In genomic region chr17:10646393-10646990, GRCh38 we compare ENCODE assay signal across 8 cellular contexts. TPM values are rescaled to one million over a fixed set of nuclear protein-coding genes. Genes with fewer than 3 reads are reported as not detected.
DNase-seq lines count a peak whose midpoint lies in the region; ATAC-seq and TF ChIP-seq lines count a peak whose summit lies in the region.

No MANE protein-coding gene starts in this region.

- H3K9me3 ChIP-seq in SJCRH30 (replicated peaks) (no peaks in the 10 kb centered on the region), upper lobe of left lung (no peaks in the 10 kb centered on the region)

- peak; percentile 57 to 85 (median 78) for TF ChIP-seq CTCF in upper lobe of left lung (IDR thresholded peaks at IDR 0.05)

- in situ Hi-C loops in KBM-7 (cut with MboI; ENCODE audit: low pct_unique_long_range_greater_than_20kb, low sequenced_read_pairs), result loop anchor here (25.0 kb wide), 1 partner anchor 191 kb away; the partner anchor contains the start of gene PIRT

- no peak for TF ChIP-seq POLR2A in upper lobe of left lung (IDR thresholded peaks at IDR 0.05)

- peak; percentile 68 to 83 for ATAC-seq in upper lobe of left lung (ENCODE audit: low FRiP score in 2 of 2)

- 45 to 48% methylated on average over 8 of the region's 8 CpGs for WGBS in upper lobe of left lung, 2 donors

- H3K27me3 ChIP-seq in SJCRH30 (no peaks in the 10 kb centered on the region), upper lobe of left lung (no peaks in the 10 kb centered on the region)

- H3K4me1 ChIP-seq in SJCRH30 (no peaks in the 10 kb centered on the region), upper lobe of left lung (no peaks in the 10 kb centered on the region)

- DNase-seq in NCI-H1417 (lab: John Stamatoyannopoulos, UW) (peak; percentile 7 to 59 (median 9)), NCI-H1417 treated with DMSO at 0.1 percent for 48 hours (lab: John Stamatoyannopoulos, UW) (no peak), KBM-7 (peak; percentile 73), SJCRH30 (peak; percentile 48 to 79), globus pallidus (ENCODE audit: low spot score) (peak; percentile 47), pons (ENCODE audit: low spot score) (peak; percentile 64), upper lobe of left lung (peak in 1 of 2 donors; percentile 67)
- DNase-seq in activated naive CD4-positive, alpha-beta T cell (lab: John Stamatoyannopoulos, UW), result peak; percentile 26 to 70 (median 58)

- H3K4me3 ChIP-seq in SJCRH30 (no peak overlapping the region), upper lobe of left lung (no peak overlapping the region)

- H3K27ac ChIP-seq in SJCRH30 (no peak overlapping the region), upper lobe of left lung (no peak overlapping the region)

- TF ChIP-seq EP300 in upper lobe of left lung (IDR thresholded peaks at IDR 0.05), result no peak

- H3K36me3 ChIP-seq in SJCRH30 (no peaks in the 10 kb centered on the region), upper lobe of left lung (peaks cover 0 to 17% (median 0%) of the 10 kb centered on the region in 4 donors)

RNA-seq across cellular contexts. Expression of gene MYH3, which starts 10.6 kb away (rescaled TPM):
- total RNA-seq in SJCRH30 (2014; rRNA removed; shearing (Covaris generic)), result 0.57 and 1.4 TPM in 2 replicates
- total RNA-seq in upper lobe of left lung, result 1 to 10 TPM; 1.5 to 9.4 (median 1.9) TPM

RNA-seq across cellular contexts. Expression of gene SCO1, which starts 50.8 kb away (rescaled TPM):
- 28.5 and 29.5 TPM in 2 replicates for total RNA-seq in SJCRH30 (2014; rRNA removed; shearing (Covaris generic))
- 10 to 100 TPM in 5 of 6 donors, 1 to 10 TPM in 1; 5.5 to 23.8 (median 17.4) TPM for total RNA-seq in upper lobe of left lung

RNA-seq across cellular contexts. Expression of gene ADPRM, which starts 50.9 kb away (rescaled TPM):
- 4.4 and 5.9 TPM in 2 replicates for total RNA-seq in SJCRH30 (2014; rRNA removed; shearing (Covaris generic))
- total RNA-seq in upper lobe of left lung, result 10 to 100 TPM in 2 of 6 donors, 1 to 10 TPM in 4; 1.7 to 18.9 (median 8.2) TPM
